1 cellular context compared by ENCODE assay signal in the genomic region with DNA sequence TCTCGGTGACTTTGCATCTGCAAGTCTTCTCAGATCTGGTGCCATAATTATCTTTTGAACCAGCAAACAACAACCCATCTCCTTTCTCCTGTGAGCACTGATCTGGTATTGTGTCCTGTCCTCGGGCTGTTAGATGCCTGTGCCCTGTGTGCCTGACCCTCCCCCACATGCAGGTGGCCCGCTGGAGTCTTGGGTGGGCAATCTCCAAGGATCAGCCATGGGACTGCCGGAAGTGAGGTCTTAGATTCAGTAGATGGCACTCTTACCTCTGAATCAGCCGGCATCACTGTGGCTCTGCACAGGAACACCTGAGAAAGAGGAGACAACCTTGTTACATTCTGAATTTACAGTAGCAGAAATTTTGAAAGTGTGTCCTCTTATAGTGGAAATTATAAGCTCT.
TF ChIP-seq lines count a peak whose summit lies in the region.

No MANE protein-coding gene starts in this region.

TF ChIP-seq in HepG2, 621 proteins besides CTCF, POLR2A, EP300 and RAD21 (continued from another document):
- TF ChIP-seq, protein P1, sequence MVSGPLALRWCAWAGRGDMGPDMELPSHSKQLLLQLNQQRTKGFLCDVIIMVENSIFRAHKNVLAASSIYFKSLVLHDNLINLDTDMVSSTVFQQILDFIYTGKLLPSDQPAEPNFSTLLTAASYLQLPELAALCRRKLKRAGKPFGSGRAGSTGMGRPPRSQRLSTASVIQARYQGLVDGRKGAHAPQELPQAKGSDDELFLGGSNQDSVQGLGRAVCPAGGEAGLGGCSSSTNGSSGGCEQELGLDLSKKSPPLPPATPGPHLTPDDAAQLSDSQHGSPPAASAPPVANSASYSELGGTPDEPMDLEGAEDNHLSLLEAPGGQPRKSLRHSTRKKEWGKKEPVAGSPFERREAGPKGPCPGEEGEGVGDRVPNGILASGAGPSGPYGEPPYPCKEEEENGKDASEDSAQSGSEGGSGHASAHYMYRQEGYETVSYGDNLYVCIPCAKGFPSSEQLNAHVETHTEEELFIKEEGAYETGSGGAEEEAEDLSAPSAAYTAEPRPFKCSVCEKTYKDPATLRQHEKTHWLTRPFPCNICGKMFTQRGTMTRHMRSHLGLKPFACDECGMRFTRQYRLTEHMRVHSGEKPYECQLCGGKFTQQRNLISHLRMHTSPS (CRISPR knock-in tag; IDR thresholded peaks at IDR 0.05; ENCODE audit: low read depth): no peak
- TF ChIP-seq ZFYVE20 (CRISPR knock-in tag; IDR thresholded peaks at IDR 0.05; ENCODE audit: borderline replicate concordance, low read depth): no peak
